1 cellular context compared by ENCODE assay signal in the genomic region with DNA sequence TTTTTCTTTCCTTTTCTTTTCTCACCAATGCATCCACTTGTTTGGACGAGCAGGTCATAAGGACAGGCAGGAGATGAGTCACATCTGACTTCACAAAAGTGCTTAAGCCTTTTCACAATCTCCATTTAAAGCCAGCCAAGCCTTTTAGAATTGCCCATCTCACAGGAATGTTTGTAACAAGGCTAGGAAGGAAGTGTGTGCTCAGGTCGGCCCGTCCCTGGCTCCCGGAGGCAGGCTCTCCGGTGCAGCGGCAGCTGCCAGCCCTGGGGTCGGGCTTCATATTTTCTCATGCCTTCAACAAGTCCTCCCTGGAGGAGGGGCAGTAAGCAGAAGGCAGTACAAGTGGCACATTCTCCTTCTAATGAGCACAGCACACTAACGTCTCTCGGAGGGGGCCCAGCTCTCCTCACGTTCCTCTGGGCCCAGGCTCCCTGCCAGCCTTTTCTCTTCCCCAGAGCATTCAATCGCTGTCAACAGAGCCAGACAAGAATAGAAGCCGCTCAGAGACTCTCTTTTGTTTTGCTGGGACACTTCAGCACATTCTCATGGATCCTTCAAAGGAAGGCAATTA.
TF ChIP-seq lines count a peak whose summit lies in the region.

No MANE protein-coding gene starts in this region.

TF ChIP-seq in H1, 55 proteins besides CTCF, POLR2A, EP300 and RAD21 (continued from another document):
- TF ChIP-seq, protein P1, sequence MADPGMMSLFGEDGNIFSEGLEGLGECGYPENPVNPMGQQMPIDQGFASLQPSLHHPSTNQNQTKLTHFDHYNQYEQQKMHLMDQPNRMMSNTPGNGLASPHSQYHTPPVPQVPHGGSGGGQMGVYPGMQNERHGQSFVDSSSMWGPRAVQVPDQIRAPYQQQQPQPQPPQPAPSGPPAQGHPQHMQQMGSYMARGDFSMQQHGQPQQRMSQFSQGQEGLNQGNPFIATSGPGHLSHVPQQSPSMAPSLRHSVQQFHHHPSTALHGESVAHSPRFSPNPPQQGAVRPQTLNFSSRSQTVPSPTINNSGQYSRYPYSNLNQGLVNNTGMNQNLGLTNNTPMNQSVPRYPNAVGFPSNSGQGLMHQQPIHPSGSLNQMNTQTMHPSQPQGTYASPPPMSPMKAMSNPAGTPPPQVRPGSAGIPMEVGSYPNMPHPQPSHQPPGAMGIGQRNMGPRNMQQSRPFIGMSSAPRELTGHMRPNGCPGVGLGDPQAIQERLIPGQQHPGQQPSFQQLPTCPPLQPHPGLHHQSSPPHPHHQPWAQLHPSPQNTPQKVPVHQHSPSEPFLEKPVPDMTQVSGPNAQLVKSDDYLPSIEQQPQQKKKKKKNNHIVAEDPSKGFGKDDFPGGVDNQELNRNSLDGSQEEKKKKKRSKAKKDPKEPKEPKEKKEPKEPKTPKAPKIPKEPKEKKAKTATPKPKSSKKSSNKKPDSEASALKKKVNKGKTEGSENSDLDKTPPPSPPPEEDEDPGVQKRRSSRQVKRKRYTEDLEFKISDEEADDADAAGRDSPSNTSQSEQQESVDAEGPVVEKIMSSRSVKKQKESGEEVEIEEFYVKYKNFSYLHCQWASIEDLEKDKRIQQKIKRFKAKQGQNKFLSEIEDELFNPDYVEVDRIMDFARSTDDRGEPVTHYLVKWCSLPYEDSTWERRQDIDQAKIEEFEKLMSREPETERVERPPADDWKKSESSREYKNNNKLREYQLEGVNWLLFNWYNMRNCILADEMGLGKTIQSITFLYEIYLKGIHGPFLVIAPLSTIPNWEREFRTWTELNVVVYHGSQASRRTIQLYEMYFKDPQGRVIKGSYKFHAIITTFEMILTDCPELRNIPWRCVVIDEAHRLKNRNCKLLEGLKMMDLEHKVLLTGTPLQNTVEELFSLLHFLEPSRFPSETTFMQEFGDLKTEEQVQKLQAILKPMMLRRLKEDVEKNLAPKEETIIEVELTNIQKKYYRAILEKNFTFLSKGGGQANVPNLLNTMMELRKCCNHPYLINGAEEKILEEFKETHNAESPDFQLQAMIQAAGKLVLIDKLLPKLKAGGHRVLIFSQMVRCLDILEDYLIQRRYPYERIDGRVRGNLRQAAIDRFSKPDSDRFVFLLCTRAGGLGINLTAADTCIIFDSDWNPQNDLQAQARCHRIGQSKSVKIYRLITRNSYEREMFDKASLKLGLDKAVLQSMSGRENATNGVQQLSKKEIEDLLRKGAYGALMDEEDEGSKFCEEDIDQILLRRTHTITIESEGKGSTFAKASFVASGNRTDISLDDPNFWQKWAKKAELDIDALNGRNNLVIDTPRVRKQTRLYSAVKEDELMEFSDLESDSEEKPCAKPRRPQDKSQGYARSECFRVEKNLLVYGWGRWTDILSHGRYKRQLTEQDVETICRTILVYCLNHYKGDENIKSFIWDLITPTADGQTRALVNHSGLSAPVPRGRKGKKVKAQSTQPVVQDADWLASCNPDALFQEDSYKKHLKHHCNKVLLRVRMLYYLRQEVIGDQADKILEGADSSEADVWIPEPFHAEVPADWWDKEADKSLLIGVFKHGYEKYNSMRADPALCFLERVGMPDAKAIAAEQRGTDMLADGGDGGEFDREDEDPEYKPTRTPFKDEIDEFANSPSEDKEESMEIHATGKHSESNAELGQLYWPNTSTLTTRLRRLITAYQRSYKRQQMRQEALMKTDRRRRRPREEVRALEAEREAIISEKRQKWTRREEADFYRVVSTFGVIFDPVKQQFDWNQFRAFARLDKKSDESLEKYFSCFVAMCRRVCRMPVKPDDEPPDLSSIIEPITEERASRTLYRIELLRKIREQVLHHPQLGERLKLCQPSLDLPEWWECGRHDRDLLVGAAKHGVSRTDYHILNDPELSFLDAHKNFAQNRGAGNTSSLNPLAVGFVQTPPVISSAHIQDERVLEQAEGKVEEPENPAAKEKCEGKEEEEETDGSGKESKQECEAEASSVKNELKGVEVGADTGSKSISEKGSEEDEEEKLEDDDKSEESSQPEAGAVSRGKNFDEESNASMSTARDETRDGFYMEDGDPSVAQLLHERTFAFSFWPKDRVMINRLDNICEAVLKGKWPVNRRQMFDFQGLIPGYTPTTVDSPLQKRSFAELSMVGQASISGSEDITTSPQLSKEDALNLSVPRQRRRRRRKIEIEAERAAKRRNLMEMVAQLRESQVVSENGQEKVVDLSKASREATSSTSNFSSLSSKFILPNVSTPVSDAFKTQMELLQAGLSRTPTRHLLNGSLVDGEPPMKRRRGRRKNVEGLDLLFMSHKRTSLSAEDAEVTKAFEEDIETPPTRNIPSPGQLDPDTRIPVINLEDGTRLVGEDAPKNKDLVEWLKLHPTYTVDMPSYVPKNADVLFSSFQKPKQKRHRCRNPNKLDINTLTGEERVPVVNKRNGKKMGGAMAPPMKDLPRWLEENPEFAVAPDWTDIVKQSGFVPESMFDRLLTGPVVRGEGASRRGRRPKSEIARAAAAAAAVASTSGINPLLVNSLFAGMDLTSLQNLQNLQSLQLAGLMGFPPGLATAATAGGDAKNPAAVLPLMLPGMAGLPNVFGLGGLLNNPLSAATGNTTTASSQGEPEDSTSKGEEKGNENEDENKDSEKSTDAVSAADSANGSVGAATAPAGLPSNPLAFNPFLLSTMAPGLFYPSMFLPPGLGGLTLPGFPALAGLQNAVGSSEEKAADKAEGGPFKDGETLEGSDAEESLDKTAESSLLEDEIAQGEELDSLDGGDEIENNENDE (IDR thresholded peaks at IDR 0.05; ENCODE audit: insufficient replicate concordance, low read length) = no peak
- TF ChIP-seq KDM1A (IDR thresholded peaks at IDR 0.05; ENCODE audit: borderline replicate concordance, low read length) (0 out of 2 replicates have a peak, but pooled peaks have one; percentile 17), TAF1 (IDR thresholded peaks at IDR 0.05; ENCODE audit: low read depth, low read length) (no peak), SP4 (IDR thresholded peaks at IDR 0.05; ENCODE audit: low read length) (no peak), HDAC6 (IDR thresholded peaks at IDR 0.05; ENCODE audit: low read depth, low read length) (no peak), BRCA1 (IDR thresholded peaks at IDR 0.05; ENCODE audit: low read depth, low read length) (no peak), YY1 (IDR thresholded peaks at IDR 0.05; ENCODE audit: low read depth, low read length) (no peak), POLR2AphosphoS5 (IDR thresholded peaks at IDR 0.05; ENCODE audit: low read depth, low read length) (no peak), POU5F1 (IDR thresholded peaks at IDR 0.05; ENCODE audit: low read depth, low read length) (no peak), SP2 (IDR thresholded peaks at IDR 0.05; ENCODE audit: low read length) (no peak), JUND (IDR thresholded peaks at IDR 0.05; ENCODE audit: low read length) (peak; percentile 65; the same call in 1 of the 2 replicates), RNF2 (IDR thresholded peaks at IDR 0.05; ENCODE audit: borderline replicate concordance, low read depth, low read length, missing control alignments, poor library complexity, severe bottlenecking) (no peak), SIX5 (IDR thresholded peaks at IDR 0.05; ENCODE audit: low read depth, low read length) (no peak), FOSL1 (IDR thresholded peaks at IDR 0.05; ENCODE audit: insufficient read depth, low read depth, low read length) (no peak), SAP30 (IDR thresholded peaks at IDR 0.05; ENCODE audit: insufficient read depth, insufficient replicate concordance, low read length) (no peak), CHD2 (IDR thresholded peaks at IDR 0.05; ENCODE audit: low read length) (no peak), RBBP5 (IDR thresholded peaks at IDR 0.05; ENCODE audit: borderline replicate concordance, low read depth, low read length) (no peak)
- TF ChIP-seq, protein P2, sequence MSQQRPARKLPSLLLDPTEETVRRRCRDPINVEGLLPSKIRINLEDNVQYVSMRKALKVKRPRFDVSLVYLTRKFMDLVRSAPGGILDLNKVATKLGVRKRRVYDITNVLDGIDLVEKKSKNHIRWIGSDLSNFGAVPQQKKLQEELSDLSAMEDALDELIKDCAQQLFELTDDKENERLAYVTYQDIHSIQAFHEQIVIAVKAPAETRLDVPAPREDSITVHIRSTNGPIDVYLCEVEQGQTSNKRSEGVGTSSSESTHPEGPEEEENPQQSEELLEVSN (IDR thresholded peaks at IDR 0.05) = 0 out of 2 replicates have a peak, but pooled peaks have one; percentile 44
- TF ChIP-seq, protein P3, sequence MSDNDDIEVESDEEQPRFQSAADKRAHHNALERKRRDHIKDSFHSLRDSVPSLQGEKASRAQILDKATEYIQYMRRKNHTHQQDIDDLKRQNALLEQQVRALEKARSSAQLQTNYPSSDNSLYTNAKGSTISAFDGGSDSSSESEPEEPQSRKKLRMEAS (IDR thresholded peaks at IDR 0.05) = peak; percentile 39; the same call in 1 of the 2 replicates
